Comparison of ENCODE assay signal across 1 cellular context in genomic region chr9:98054376-98054951, GRCh38.
TF ChIP-seq lines count a peak whose summit lies in the region.

No MANE protein-coding gene starts in this region.

TF ChIP-seq in WTC11, 78 proteins besides CTCF, POLR2A, EP300 and RAD21 (continued from another document):
- no peak for TF ChIP-seq HMGXB4 (CRISPR knock-in tag; IDR thresholded peaks at IDR 0.05)
- no peak for TF ChIP-seq ATF1 (CRISPR knock-in tag; IDR thresholded peaks at IDR 0.05)
- TF ChIP-seq ERG (CRISPR knock-in tag; IDR thresholded peaks at IDR 0.05) = no peak
- no peak for TF ChIP-seq KAT7 (CRISPR knock-in tag; IDR thresholded peaks at IDR 0.05; ENCODE audit: borderline replicate concordance)
- TF ChIP-seq, protein P1, sequence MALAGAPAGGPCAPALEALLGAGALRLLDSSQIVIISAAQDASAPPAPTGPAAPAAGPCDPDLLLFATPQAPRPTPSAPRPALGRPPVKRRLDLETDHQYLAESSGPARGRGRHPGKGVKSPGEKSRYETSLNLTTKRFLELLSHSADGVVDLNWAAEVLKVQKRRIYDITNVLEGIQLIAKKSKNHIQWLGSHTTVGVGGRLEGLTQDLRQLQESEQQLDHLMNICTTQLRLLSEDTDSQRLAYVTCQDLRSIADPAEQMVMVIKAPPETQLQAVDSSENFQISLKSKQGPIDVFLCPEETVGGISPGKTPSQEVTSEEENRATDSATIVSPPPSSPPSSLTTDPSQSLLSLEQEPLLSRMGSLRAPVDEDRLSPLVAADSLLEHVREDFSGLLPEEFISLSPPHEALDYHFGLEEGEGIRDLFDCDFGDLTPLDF (CRISPR knock-in tag; IDR thresholded peaks at IDR 0.05) = no peak
- no peak for TF ChIP-seq NFYB (CRISPR knock-in tag; conservative IDR thresholded peaks at IDR 0.05; ENCODE audit: low read depth)
- TF ChIP-seq ZNF416 (CRISPR knock-in tag; IDR thresholded peaks at IDR 0.05) = no peak
- no peak for TF ChIP-seq ZNF532 (CRISPR knock-in tag; IDR thresholded peaks at IDR 0.05; ENCODE audit: borderline replicate concordance)
- TF ChIP-seq, protein P2, sequence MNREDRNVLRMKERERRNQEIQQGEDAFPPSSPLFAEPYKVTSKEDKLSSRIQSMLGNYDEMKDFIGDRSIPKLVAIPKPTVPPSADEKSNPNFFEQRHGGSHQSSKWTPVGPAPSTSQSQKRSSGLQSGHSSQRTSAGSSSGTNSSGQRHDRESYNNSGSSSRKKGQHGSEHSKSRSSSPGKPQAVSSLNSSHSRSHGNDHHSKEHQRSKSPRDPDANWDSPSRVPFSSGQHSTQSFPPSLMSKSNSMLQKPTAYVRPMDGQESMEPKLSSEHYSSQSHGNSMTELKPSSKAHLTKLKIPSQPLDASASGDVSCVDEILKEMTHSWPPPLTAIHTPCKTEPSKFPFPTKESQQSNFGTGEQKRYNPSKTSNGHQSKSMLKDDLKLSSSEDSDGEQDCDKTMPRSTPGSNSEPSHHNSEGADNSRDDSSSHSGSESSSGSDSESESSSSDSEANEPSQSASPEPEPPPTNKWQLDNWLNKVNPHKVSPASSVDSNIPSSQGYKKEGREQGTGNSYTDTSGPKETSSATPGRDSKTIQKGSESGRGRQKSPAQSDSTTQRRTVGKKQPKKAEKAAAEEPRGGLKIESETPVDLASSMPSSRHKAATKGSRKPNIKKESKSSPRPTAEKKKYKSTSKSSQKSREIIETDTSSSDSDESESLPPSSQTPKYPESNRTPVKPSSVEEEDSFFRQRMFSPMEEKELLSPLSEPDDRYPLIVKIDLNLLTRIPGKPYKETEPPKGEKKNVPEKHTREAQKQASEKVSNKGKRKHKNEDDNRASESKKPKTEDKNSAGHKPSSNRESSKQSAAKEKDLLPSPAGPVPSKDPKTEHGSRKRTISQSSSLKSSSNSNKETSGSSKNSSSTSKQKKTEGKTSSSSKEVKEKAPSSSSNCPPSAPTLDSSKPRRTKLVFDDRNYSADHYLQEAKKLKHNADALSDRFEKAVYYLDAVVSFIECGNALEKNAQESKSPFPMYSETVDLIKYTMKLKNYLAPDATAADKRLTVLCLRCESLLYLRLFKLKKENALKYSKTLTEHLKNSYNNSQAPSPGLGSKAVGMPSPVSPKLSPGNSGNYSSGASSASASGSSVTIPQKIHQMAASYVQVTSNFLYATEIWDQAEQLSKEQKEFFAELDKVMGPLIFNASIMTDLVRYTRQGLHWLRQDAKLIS (CRISPR knock-in tag; IDR thresholded peaks at IDR 0.05; ENCODE audit: borderline replicate concordance) = no peak
- no peak for TF ChIP-seq RORB (CRISPR knock-in tag; IDR thresholded peaks at IDR 0.05)
- TF ChIP-seq GRHL2 (CRISPR knock-in tag; IDR thresholded peaks at IDR 0.05; ENCODE audit: insufficient replicate concordance, severe bottlenecking) = no peak
- TF ChIP-seq NR3C1 (CRISPR knock-in tag; conservative IDR thresholded peaks at IDR 0.05; ENCODE audit: low read depth) = no peak
- TF ChIP-seq ARID4B (CRISPR knock-in tag; IDR thresholded peaks at IDR 0.05; ENCODE audit: borderline replicate concordance) = no peak
